In genomic region chr13:28147489-28147888, GRCh38 we compare ENCODE assay signal across 1 cellular context.
TF ChIP-seq lines count a peak whose summit lies in the region.

No MANE protein-coding gene starts in this region.

TF ChIP-seq in WTC11, 78 proteins besides CTCF, POLR2A, EP300 and RAD21 (continued from another document):
- TF ChIP-seq ARID4B (CRISPR knock-in tag; IDR thresholded peaks at IDR 0.05; ENCODE audit: borderline replicate concordance) = no peak
- no peak for TF ChIP-seq GRHL2 (CRISPR knock-in tag; IDR thresholded peaks at IDR 0.05; ENCODE audit: insufficient replicate concordance, severe bottlenecking)
- no peak for TF ChIP-seq ESRRA (CRISPR knock-in tag; IDR thresholded peaks at IDR 0.05; ENCODE audit: borderline replicate concordance)
- TF ChIP-seq PRRX2 (CRISPR knock-in tag; IDR thresholded peaks at IDR 0.05) = no peak
- TF ChIP-seq ZNF425 (CRISPR knock-in tag; conservative IDR thresholded peaks at IDR 0.05) = no peak
- TF ChIP-seq HMGA2 (CRISPR knock-in tag; IDR thresholded peaks at IDR 0.05) = no peak
- TF ChIP-seq ELF4 (CRISPR knock-in tag; IDR thresholded peaks at IDR 0.05; ENCODE audit: low read depth) = no peak
- TF ChIP-seq SMAD3 (CRISPR knock-in tag; IDR thresholded peaks at IDR 0.05; ENCODE audit: borderline replicate concordance) = no peak
- no peak for TF ChIP-seq ZNF532 (CRISPR knock-in tag; IDR thresholded peaks at IDR 0.05; ENCODE audit: borderline replicate concordance)
- no peak for TF ChIP-seq IRF1 (CRISPR knock-in tag; IDR thresholded peaks at IDR 0.05)
- TF ChIP-seq AR (CRISPR knock-in tag; IDR thresholded peaks at IDR 0.05) = no peak
TF ChIP-seq in WTC11: peak in this region for 0.
